ENCODE assay signal across 9 cellular contexts in genomic region chr13:31159306-31159705, GRCh38. TPM values are rescaled to one million over a fixed set of nuclear protein-coding genes. Genes with fewer than 3 reads are reported as not detected.
DNase-seq lines count a peak whose midpoint lies in the region; ATAC-seq and TF ChIP-seq lines count a peak whose summit lies in the region.
"Had no signal": no experiment of that assay in that cellular context is flagged by ENCODE, and none has a peak within 500 bp of the region (broad histone marks: within the 10 kb centered on the region; RNA-seq: fewer than 3 reads in every experiment).

No MANE protein-coding gene starts in this region.

- H3K4me3 ChIP-seq in AG04450 (ENCODE audit: low read depth, low read length) (peak overlapping the region; percentile 84), HFF-Myc (replicated peaks; ENCODE audit: low read depth, low read length) (peak overlapping the region; percentile 98), iPS-20b (ENCODE audit: low read length) (peak overlapping the region; percentile 78), aorta (ENCODE audit: low read length in 2 of 2) (no peak overlapping the region)

- WGBS in aorta, 2 donors = 87 to 91% methylated on average over 4 of the region's 4 CpGs

- H3K36me3 ChIP-seq in iPS-20b (ENCODE audit: insufficient read depth, low read depth, low read length) (peaks cover 35% of the 10 kb centered on the region), aorta (ENCODE audit: control insufficient read depth in 1 of 2, insufficient read depth in 2 of 2, low read length in 1 of 2) (no peaks in the 10 kb centered on the region)

- CTCF ChIA-PET in AG04450 (lab: Charles Lee) = interaction anchor here (2.6 kb wide), 1 partner anchor 109 kb away, joined by 6 read pairs; no protein-coding TSS in a partner anchor
- CTCF ChIA-PET in activated CD8-positive, alpha-beta T cell treated with anti-CD3 and anti-CD28 coated beads for 36 hours (lab: Charles Lee) = interaction anchor here (2.1 kb wide), 1 partner anchor 10 kb away, joined by 10 read pairs; no protein-coding TSS in a partner anchor

- no peak for DNase-seq in AG04450 (ENCODE audit: low read depth, low spot score)
- no peak for DNase-seq in HFF-Myc (ENCODE audit: extremely low read depth, low read depth)
- peak; percentile 13 for DNase-seq in activated CD8-positive, alpha-beta T cell treated with anti-CD3 and anti-CD28 coated beads for 36 hours
- no peak for DNase-seq in NCI-H187 (lab: John Stamatoyannopoulos, UW)
- no peak for DNase-seq in aorta
- DNase-seq in amniotic stem cell (lab: John Stamatoyannopoulos, UW) = no peak
- no peak for DNase-seq in stimulated activated CD4-positive, alpha-beta T cell treated with anti-CD3 and anti-CD28 coated beads, Interleukin-4, amount 100 ng/mL, for 4 hours
- DNase-seq: DMS79 treated with DMSO at 0.1 percent for 48 hours had no signal

- peak overlapping the region; percentile 87 for H3K4me3 Mint-ChIP-seq in activated CD8-positive, alpha-beta T cell treated with anti-CD3 and anti-CD28 coated beads for 36 hours

- POLR2A ChIA-PET in AG04450 (lab: Yijun Ruan, JAX) = no interaction called here
- POLR2A ChIA-PET in activated CD8-positive, alpha-beta T cell treated with anti-CD3 and anti-CD28 coated beads for 36 hours (lab: Charles Lee) = no interaction called here

- 0 out of 2 replicates have a peak, but pooled peaks cover 5% of the 10 kb centered on the region for H3K9me3 ChIP-seq in AG04450 (ENCODE audit: control insufficient read depth, insufficient read depth, low read length)
- no peaks in the 10 kb centered on the region for H3K9me3 ChIP-seq in iPS-20b (ENCODE audit: insufficient read depth, low read depth, low read length)
- no peaks in the 10 kb centered on the region for H3K9me3 ChIP-seq in aorta (ENCODE audit: control insufficient read depth, low read length)

- H3K4me1 ChIP-seq in iPS-20b (ENCODE audit: insufficient read depth, low read length) = peaks cover 13% of the 10 kb centered on the region; the same call in 1 of the 2 replicates
- no peaks in the 10 kb centered on the region for H3K4me1 ChIP-seq in aorta (ENCODE audit: control insufficient read depth in 1 of 2, insufficient read depth in 2 of 2, low read length in 2 of 2)

- no peak for ATAC-seq in activated CD8-positive, alpha-beta T cell treated with anti-CD3 and anti-CD28 coated beads for 36 hours
- no peak for ATAC-seq in aorta (ENCODE audit: low FRiP score)

- H3K27ac ChIP-seq in AG04450 (ENCODE audit: low read depth, low read length) = no peak overlapping the region
- no peak overlapping the region for H3K27ac ChIP-seq in iPS-20b (ENCODE audit: low read length)
- no peak overlapping the region for H3K27ac ChIP-seq in aorta (ENCODE audit: low read depth in 1 of 2, low read length in 2 of 2)

- TF ChIP-seq CTCF in AG04450 (IDR thresholded peaks at IDR 0.05; ENCODE audit: low read depth, low read length) = no peak
- TF ChIP-seq CTCF in HFF-Myc (IDR thresholded peaks at IDR 0.05; ENCODE audit: low read depth, low read length, missing control alignments) = no peak
- no peak for TF ChIP-seq CTCF in activated CD8-positive, alpha-beta T cell treated with anti-CD3 and anti-CD28 coated beads for 36 hours (IDR thresholded peaks at IDR 0.05)

- H3K27me3 ChIP-seq in AG04450 (ENCODE audit: control insufficient read depth, insufficient read depth, low read length) (no peaks in the 10 kb centered on the region), iPS-20b (ENCODE audit: insufficient read depth, low read length) (no peaks in the 10 kb centered on the region), aorta (ENCODE audit: control insufficient read depth in 1 of 2, insufficient read depth in 2 of 2, low read length in 1 of 2) (no peaks in the 10 kb centered on the region)

- H3K27ac Mint-ChIP-seq in activated CD8-positive, alpha-beta T cell treated with anti-CD3 and anti-CD28 coated beads for 36 hours = peak overlapping the region; percentile 99

- intact Hi-C loops in activated CD8-positive, alpha-beta T cell treated with anti-CD3 and anti-CD28 coated beads for 36 hours (cut with micrococcal nuclease) = no loop called here
- intact Hi-C loops in aorta (cut with DNase I) = no loop called here

- H3K9ac ChIP-seq in iPS-20b (ENCODE audit: low read depth, low read length) = no peak overlapping the region

- peaks cover 49% of the 10 kb centered on the region for H3K36me3 Mint-ChIP-seq in activated CD8-positive, alpha-beta T cell treated with anti-CD3 and anti-CD28 coated beads for 36 hours (ENCODE audit: low read depth)

- no peaks in the 10 kb centered on the region for H3K9me3 Mint-ChIP-seq in activated CD8-positive, alpha-beta T cell treated with anti-CD3 and anti-CD28 coated beads for 36 hours

- H3K4me1 Mint-ChIP-seq in activated CD8-positive, alpha-beta T cell treated with anti-CD3 and anti-CD28 coated beads for 36 hours (ENCODE audit: low read depth) = peaks cover 52% of the 10 kb centered on the region

- H3K27me3 Mint-ChIP-seq in activated CD8-positive, alpha-beta T cell treated with anti-CD3 and anti-CD28 coated beads for 36 hours = no peaks in the 10 kb centered on the region

RNA-seq across cellular contexts. Expression of gene HSPH1, which starts 2.4 kb away (rescaled TPM):
- polyA plus RNA-seq in AG04450 (2011; rRNA removed) (55.4 and 88.6 TPM in 2 replicates), aorta (10 to 100 TPM; 20.6 to 30.1 TPM)
- 15.0 and 32.3 TPM in 2 replicates for polyA minus RNA-seq in AG04450 (2011; rRNA and poly(A)+ RNA removed)
- 100 to 1,000 TPM; 214 TPM for total RNA-seq in activated CD8-positive, alpha-beta T cell treated with anti-CD3 and anti-CD28 coated beads for 36 hours
- 10 to 100 TPM; 50.6 to 81.1 TPM for total RNA-seq in aorta

RNA-seq across cellular contexts. Expression of gene B3GLCT, which starts 40.5 kb away (rescaled TPM):
- polyA plus RNA-seq in AG04450 (2011; rRNA removed) (2.3 TPM in 2 replicates), aorta (1 to 10 TPM in 1 of 2 donors, under 1 TPM in 1; 0.88 to 2.1 TPM)
- polyA minus RNA-seq in AG04450 (2011; rRNA and poly(A)+ RNA removed) = 2.4 and 2.5 TPM in 2 replicates
- 1 to 10 TPM; 2.4 to 2.5 TPM for total RNA-seq in activated CD8-positive, alpha-beta T cell treated with anti-CD3 and anti-CD28 coated beads for 36 hours
- total RNA-seq in aorta = 1 to 10 TPM; 7.8 to 8.3 TPM

Comparison
In these comparisons a context has a peak if more than half of its experiments do, and no peak if none do; other contexts are left out.
1. H3K4me3 ChIP-seq: peak in AG04450 (single experiment), HFF-Myc (single experiment) and iPS-20b (single experiment); none in aorta (0 of 2).